22 cellular contexts compared by ENCODE assay signal in genomic region chr2:222310747-222311320, GRCh38. TPM values are rescaled to one million over a fixed set of nuclear protein-coding genes. Genes with fewer than 3 reads are reported as not detected.
DNase-seq lines count a peak whose midpoint lies in the region; ATAC-seq and TF ChIP-seq lines count a peak whose summit lies in the region.
"Had no signal": no experiment of that assay in that cellular context is flagged by ENCODE, and none has a peak within 500 bp of the region (broad histone marks: within the 10 kb centered on the region; RNA-seq: fewer than 3 reads in every experiment).

No MANE protein-coding gene starts in this region.

- H3K4me1 ChIP-seq in endodermal cell (ENCODE audit: control insufficient read depth, insufficient read depth, low read length) = peaks cover 5% of the 10 kb centered on the region
- H3K4me1 ChIP-seq: BE2C had no signal

- DNase-seq in activated CD4-positive, alpha-beta T cell treated with anti-CD3 and anti-CD28 coated beads, Interleukin-2, amount 10 ng/mL, durations not matched to agents 7 days and 5 days = no peak
- DNase-seq in activated CD4-positive, alpha-beta T cell treated with anti-CD3 and anti-CD28 coated beads for 36 hours = no peak
- DNase-seq in HFFc6 = no peak
- peak; percentile 50 for DNase-seq in endodermal cell
- DNase-seq in stimulated activated naive B cell treated with anti-CD40 and anti-IgM and Interleukin-4, amounts not matched to agents 10 μg/mL and 1 μg/mL and 100 μg/mL, for 72 hours = no peak
- DNase-seq in putamen (ENCODE audit: low spot score) = no peak
- DNase-seq: BE2C, GF-D8, HCEC 1CT, IMR-90, NCI-H1105, NCI-H146, NCI-H2081, NCI-H2171, NCI-H345, NCI-H524 treated with DMSO at 0.1 percent for 48 hours, NCI-H82, SIG-M5, SK-N-SH had no signal

- peak overlapping the region; percentile 13 for H3K4me3 Mint-ChIP-seq in activated CD4-positive, alpha-beta T cell treated with anti-CD3 and anti-CD28 coated beads, Interleukin-2, amount 10 ng/mL, durations not matched to agents 7 days and 5 days
- no peak overlapping the region for H3K4me3 Mint-ChIP-seq in activated CD4-positive, alpha-beta T cell treated with anti-CD3 and anti-CD28 coated beads for 36 hours
- H3K4me3 Mint-ChIP-seq in HFFc6 (peak overlapping the region; percentile 34), endodermal cell (no peak overlapping the region)
- H3K4me3 Mint-ChIP-seq in stimulated activated naive B cell treated with anti-CD40 and anti-IgM and Interleukin-4, amounts not matched to agents 10 μg/mL and 1 μg/mL and 100 μg/mL, for 72 hours = no peak overlapping the region

- POLR2A ChIA-PET in activated CD4-positive, alpha-beta T cell treated with anti-CD3 and anti-CD28 coated beads, Interleukin-2, amount 10 ng/mL, durations not matched to agents 7 days and 5 days (lab: Charles Lee) = no interaction called here
- POLR2A ChIA-PET in activated CD4-positive, alpha-beta T cell treated with anti-CD3 and anti-CD28 coated beads for 36 hours (lab: Charles Lee) = no interaction called here

- H3K9me3 Mint-ChIP-seq in activated CD4-positive, alpha-beta T cell treated with anti-CD3 and anti-CD28 coated beads, Interleukin-2, amount 10 ng/mL, durations not matched to agents 7 days and 5 days = no peaks in the 10 kb centered on the region
- H3K9me3 Mint-ChIP-seq in activated CD4-positive, alpha-beta T cell treated with anti-CD3 and anti-CD28 coated beads for 36 hours (ENCODE audit: low read depth) = peaks cover 1% of the 10 kb centered on the region
- H3K9me3 Mint-ChIP-seq in HFFc6 = no peaks in the 10 kb centered on the region
- no peaks in the 10 kb centered on the region for H3K9me3 Mint-ChIP-seq in endodermal cell
- peaks cover 0 to 7% of the 10 kb centered on the region in 2 donors for H3K9me3 Mint-ChIP-seq in stimulated activated naive B cell treated with anti-CD40 and anti-IgM and Interleukin-4, amounts not matched to agents 10 μg/mL and 1 μg/mL and 100 μg/mL, for 72 hours

- no peak for TF ChIP-seq CTCF in HFFc6 (IDR thresholded peaks at IDR 0.05)
- no peak for TF ChIP-seq CTCF in endodermal cell (conservative IDR thresholded peaks at IDR 0.05)

- no peak overlapping the region for H3K27ac ChIP-seq in endodermal cell (ENCODE audit: low read depth, low read length)
- H3K27ac ChIP-seq: A549 had no signal

- peak overlapping the region; percentile 57 for H3K27ac Mint-ChIP-seq in activated CD4-positive, alpha-beta T cell treated with anti-CD3 and anti-CD28 coated beads, Interleukin-2, amount 10 ng/mL, durations not matched to agents 7 days and 5 days
- H3K27ac Mint-ChIP-seq in activated CD4-positive, alpha-beta T cell treated with anti-CD3 and anti-CD28 coated beads for 36 hours = no peak overlapping the region
- no peak overlapping the region for H3K27ac Mint-ChIP-seq in HFFc6
- H3K27ac Mint-ChIP-seq in endodermal cell = no peak overlapping the region
- H3K27ac Mint-ChIP-seq in stimulated activated naive B cell treated with anti-CD40 and anti-IgM and Interleukin-4, amounts not matched to agents 10 μg/mL and 1 μg/mL and 100 μg/mL, for 72 hours = peak overlapping the region; percentile 71

- intact Hi-C loops in activated CD4-positive, alpha-beta T cell treated with anti-CD3 and anti-CD28 coated beads for 36 hours (cut with DNase I, micrococcal nuclease) = loop anchor here (1.0 to 10.0 kb wide), 3 partner anchors 9 to 256 kb away; no protein-coding TSS in a partner anchor

- H3K9ac ChIP-seq in endodermal cell (ENCODE audit: extremely low read depth, low read length, poor library complexity, severe bottlenecking) = no peak overlapping the region
- H3K9ac ChIP-seq: SK-N-SH had no signal

- 13 to 14% methylated on average over 8 to 11 of the region's 11 CpGs for WGBS in endodermal cell (ENCODE audit: insufficient coverage in 1 of 2, insufficient read length in 1 of 2), 2 experiments

- CTCF ChIA-PET in activated CD4-positive, alpha-beta T cell treated with anti-CD3 and anti-CD28 coated beads, Interleukin-2, amount 10 ng/mL, durations not matched to agents 7 days and 5 days (lab: Charles Lee) = no interaction called here
- CTCF ChIA-PET in activated CD4-positive, alpha-beta T cell treated with anti-CD3 and anti-CD28 coated beads for 36 hours (lab: Charles Lee) = interaction anchor here (0.7 kb wide), 1 partner anchor 27 kb away, joined by 3 read pairs; no protein-coding TSS in a partner anchor

- peaks cover 100% of the 10 kb centered on the region for H3K27me3 ChIP-seq in endodermal cell (ENCODE audit: control insufficient read depth, insufficient read depth, low read length, poor library complexity, severe bottlenecking)

- no peak overlapping the region for H3K4me3 ChIP-seq in endodermal cell (ENCODE audit: low read length)
- H3K4me3 ChIP-seq: A549 had no signal

- H3K4me1 Mint-ChIP-seq in activated CD4-positive, alpha-beta T cell treated with anti-CD3 and anti-CD28 coated beads, Interleukin-2, amount 10 ng/mL, durations not matched to agents 7 days and 5 days = peaks cover 7% of the 10 kb centered on the region
- peaks cover 8% of the 10 kb centered on the region for H3K4me1 Mint-ChIP-seq in activated CD4-positive, alpha-beta T cell treated with anti-CD3 and anti-CD28 coated beads for 36 hours
- H3K4me1 Mint-ChIP-seq in HFFc6 (ENCODE audit: low read depth) = peaks cover 36% of the 10 kb centered on the region
- H3K4me1 Mint-ChIP-seq in endodermal cell = peaks cover 26% of the 10 kb centered on the region
- peaks cover 12 to 23% of the 10 kb centered on the region in 2 donors for H3K4me1 Mint-ChIP-seq in stimulated activated naive B cell treated with anti-CD40 and anti-IgM and Interleukin-4, amounts not matched to agents 10 μg/mL and 1 μg/mL and 100 μg/mL, for 72 hours

- peaks cover 3% of the 10 kb centered on the region for H3K36me3 Mint-ChIP-seq in activated CD4-positive, alpha-beta T cell treated with anti-CD3 and anti-CD28 coated beads, Interleukin-2, amount 10 ng/mL, durations not matched to agents 7 days and 5 days (ENCODE audit: low read depth)
- H3K36me3 Mint-ChIP-seq in activated CD4-positive, alpha-beta T cell treated with anti-CD3 and anti-CD28 coated beads for 36 hours (ENCODE audit: low read depth) = no peaks in the 10 kb centered on the region
- no peaks in the 10 kb centered on the region; the same call in 1 of the 2 replicates for H3K36me3 Mint-ChIP-seq in HFFc6 (ENCODE audit: low read depth)
- H3K36me3 Mint-ChIP-seq in endodermal cell (ENCODE audit: low read depth) = no peaks in the 10 kb centered on the region
- peaks cover 0 to 4% of the 10 kb centered on the region in 2 donors for H3K36me3 Mint-ChIP-seq in stimulated activated naive B cell treated with anti-CD40 and anti-IgM and Interleukin-4, amounts not matched to agents 10 μg/mL and 1 μg/mL and 100 μg/mL, for 72 hours

- no peak for ATAC-seq in activated CD4-positive, alpha-beta T cell treated with anti-CD3 and anti-CD28 coated beads for 36 hours
- ATAC-seq in stimulated activated naive B cell treated with anti-CD40 and anti-IgM and Interleukin-4, amounts not matched to agents 10 μg/mL and 1 μg/mL and 100 μg/mL, for 72 hours (replicated peaks) = no peak
- no peak for ATAC-seq in GM21529 (IDR thresholded peaks at IDR 0.05; ENCODE audit: unreplicated experiment)
- ATAC-seq: A549, Panc1 had no signal

- H3K27me3 Mint-ChIP-seq in activated CD4-positive, alpha-beta T cell treated with anti-CD3 and anti-CD28 coated beads, Interleukin-2, amount 10 ng/mL, durations not matched to agents 7 days and 5 days = peaks cover 97% of the 10 kb centered on the region
- peaks cover 87% of the 10 kb centered on the region for H3K27me3 Mint-ChIP-seq in activated CD4-positive, alpha-beta T cell treated with anti-CD3 and anti-CD28 coated beads for 36 hours
- H3K27me3 Mint-ChIP-seq in HFFc6 (ENCODE audit: insufficient read depth) = peaks cover 60% of the 10 kb centered on the region
- peaks cover 100% of the 10 kb centered on the region for H3K27me3 Mint-ChIP-seq in endodermal cell (ENCODE audit: insufficient read depth)
- peaks cover 82 to 98% of the 10 kb centered on the region in 2 donors for H3K27me3 Mint-ChIP-seq in stimulated activated naive B cell treated with anti-CD40 and anti-IgM and Interleukin-4, amounts not matched to agents 10 μg/mL and 1 μg/mL and 100 μg/mL, for 72 hours

- peaks cover 3% of the 10 kb centered on the region for H3K9me3 ChIP-seq in endodermal cell (ENCODE audit: control insufficient read depth, low read length)
- H3K9me3 ChIP-seq: A549, BE2C, SK-N-SH had no signal

- no peaks in the 10 kb centered on the region for H3K36me3 ChIP-seq in endodermal cell (ENCODE audit: control insufficient read depth, insufficient read depth, low read length)
- H3K36me3 ChIP-seq: BE2C had no signal

RNA-seq across cellular contexts. Expression of gene PAX3, which starts 12.0 kb away (rescaled TPM):
- not detected for total RNA-seq in activated CD4-positive, alpha-beta T cell treated with anti-CD3 and anti-CD28 coated beads, Interleukin-2, amount 10 ng/mL, durations not matched to agents 7 days and 5 days
- total RNA-seq in activated CD4-positive, alpha-beta T cell treated with anti-CD3 and anti-CD28 coated beads for 36 hours = not detected
- 10 to 100 TPM; 13.2 to 20.7 (median 16.4) TPM for total RNA-seq in HFFc6 (2021; fragmentation: NEBNext Ultra II Directional; extraction: Animal tissue kit (Norgen Biotek cat#: 25700))
- not detected for total RNA-seq in endodermal cell
- 89.3 TPM for polyA plus RNA-seq in endodermal cell (2013, experiment 1 of 2)
- polyA plus RNA-seq in endodermal cell (2013, experiment 2 of 2) = 69.3 TPM
- total RNA-seq: IMR-90 had no signal
- polyA plus RNA-seq: A549, IMR-90, SK-N-SH had no signal

Comparison
In these comparisons a context has a peak if more than half of its experiments do, and no peak if none do; other contexts are left out.
1. H3K27ac Mint-ChIP-seq: peak in activated CD4-positive, alpha-beta T cell treated with anti-CD3 and anti-CD28 coated beads, Interleukin-2, amount 10 ng/mL, durations not matched to agents 7 days and 5 days (single experiment) and stimulated activated naive B cell treated with anti-CD40 and anti-IgM and Interleukin-4, amounts not matched to agents 10 μg/mL and 1 μg/mL and 100 μg/mL, for 72 hours (single experiment); none in activated CD4-positive, alpha-beta T cell treated with anti-CD3 and anti-CD28 coated beads for 36 hours (single experiment), HFFc6 (single experiment) and endodermal cell (single experiment).
2. H3K4me3 Mint-ChIP-seq: peak in activated CD4-positive, alpha-beta T cell treated with anti-CD3 and anti-CD28 coated beads, Interleukin-2, amount 10 ng/mL, durations not matched to agents 7 days and 5 days (single experiment) and HFFc6 (single experiment); none in activated CD4-positive, alpha-beta T cell treated with anti-CD3 and anti-CD28 coated beads for 36 hours (single experiment), endodermal cell (single experiment) and stimulated activated naive B cell treated with anti-CD40 and anti-IgM and Interleukin-4, amounts not matched to agents 10 μg/mL and 1 μg/mL and 100 μg/mL, for 72 hours (0 of 2).
3. RNA of gene PAX3, which starts 12.0 kb away (total RNA-seq): 13.2 to 20.7 TPM in HFFc6; not detected in activated CD4-positive, alpha-beta T cell treated with anti-CD3 and anti-CD28 coated beads, Interleukin-2, amount 10 ng/mL, durations not matched to agents 7 days and 5 days, not detected in activated CD4-positive, alpha-beta T cell treated with anti-CD3 and anti-CD28 coated beads for 36 hours and not detected in endodermal cell; every median in the first group is over 10 times any median in the second.